1 cellular context compared by ENCODE assay signal in genomic region chr7:27150568-27151340, GRCh38.
A peak's percentile ranks its signal among the peaks of the same experiment; 100 is the strongest.
TF ChIP-seq lines count a peak whose summit lies in the region.

No MANE protein-coding gene starts in this region.

TF ChIP-seq in endothelial cell of umbilical vein, 7 proteins besides CTCF, POLR2A, EP300 and RAD21:
- TF ChIP-seq GATA2 (IDR thresholded peaks at IDR 0.05; ENCODE audit: insufficient read depth, insufficient read length, low read depth, low read length) (no peak), EZH2 (IDR thresholded peaks at IDR 0.05; ENCODE audit: borderline replicate concordance, low read depth, low read length, severe bottlenecking) (no peak), FOS (IDR thresholded peaks at IDR 0.05; ENCODE audit: borderline replicate concordance, insufficient read depth, low read length) (no peak), POLR2AphosphoS5 (IDR thresholded peaks at IDR 0.05; ENCODE audit: insufficient read depth, low read depth, low read length) (peak; percentile 81)
